Comparison of ENCODE assay signal across 10 cellular contexts in genomic region chr4:31089815-31090214, GRCh38.
DNase-seq lines count a peak whose midpoint lies in the region; ATAC-seq, FAIRE-seq and TF ChIP-seq lines count a peak whose summit lies in the region.
"Had no signal": no experiment of that assay in that cellular context is flagged by ENCODE, and none has a peak within 500 bp of the region (broad histone marks: within the 10 kb centered on the region; RNA-seq: fewer than 3 reads in every experiment).

No MANE protein-coding gene starts in this region.

- no peak for FAIRE-seq in RCC 7860 (lab: Jason Lieb, UNC)

- 63% methylated on average over 6 of the region's 6 CpGs for WGBS in SK-N-SH (ENCODE audit: low lambda C conversion rate)
- WGBS in aorta, 2 donors = 35 to 38% methylated on average over 6 of the region's 6 CpGs

- H3K9me3 ChIP-seq in SK-N-SH (no peaks in the 10 kb centered on the region), cardiac muscle cell (ENCODE audit: low read depth) (no peaks in the 10 kb centered on the region), aorta (ENCODE audit: control insufficient read depth, low read length) (no peaks in the 10 kb centered on the region)
- H3K9me3 ChIP-seq: uterus had no signal

- DNase-seq in SK-N-SH (no peak), RCC 7860 (ENCODE audit: low spot score) (peak; percentile 86), cardiac muscle cell (ENCODE audit: low read depth in 1 of 2, low spot score in 1 of 2) (peak; percentile 42 to 51), aorta (no peak)
- no peak for DNase-seq in activated naive CD8-positive, alpha-beta T cell treated with anti-CD3 and anti-CD28 coated beads, Interleukin-2, amount 50 U/mL, for 24 hours
- DNase-seq in stimulated activated CD4-positive, alpha-beta T cell treated with anti-CD3 and anti-CD28 coated beads, Interleukin-2, amount 100 ng/mL, for 24 hours = no peak
- no peak for DNase-seq in stimulated activated CD4-positive, alpha-beta T cell treated with anti-CD3 and anti-CD28 coated beads, Interleukin-15, amount 100 ng/mL, for 24 hours
- DNase-seq: activated CD4-positive, alpha-beta T cell treated with anti-CD3 and anti-CD28 coated beads for 4 hours had no signal

- peaks cover 10% of the 10 kb centered on the region for H3K9me3 Mint-ChIP-seq in activated naive CD8-positive, alpha-beta T cell treated with anti-CD3 and anti-CD28 coated beads, Interleukin-2, amount 50 U/mL, for 24 hours

- ATAC-seq in SK-N-SH treated with all-trans-retinoic acid at 6 μM for 48 hours = no peak
- ATAC-seq in aorta (ENCODE audit: low FRiP score) = no peak
- no peak for ATAC-seq in activated naive CD8-positive, alpha-beta T cell treated with anti-CD3 and anti-CD28 coated beads, Interleukin-2, amount 50 U/mL, for 24 hours

- H3F3A ChIP-seq in SK-N-SH (replicated peaks; ENCODE audit: insufficient read depth) = no peaks in the 10 kb centered on the region

- H3K4me1 Mint-ChIP-seq in activated naive CD8-positive, alpha-beta T cell treated with anti-CD3 and anti-CD28 coated beads, Interleukin-2, amount 50 U/mL, for 24 hours = no peaks in the 10 kb centered on the region

- no peaks in the 10 kb centered on the region for H3K27me3 Mint-ChIP-seq in activated naive CD8-positive, alpha-beta T cell treated with anti-CD3 and anti-CD28 coated beads, Interleukin-2, amount 50 U/mL, for 24 hours

- CTCF ChIA-PET in SK-N-SH (lab: Yijun Ruan, JAX) = interaction anchor here (2.7 kb wide), 1 partner anchor 43 kb away, joined by 5 read pairs; no protein-coding TSS in a partner anchor

- H3K9me2 ChIP-seq in SK-N-SH = no peaks in the 10 kb centered on the region

- TF ChIP-seq RAD21 in SK-N-SH (IDR thresholded peaks at IDR 0.05; ENCODE audit: low read length) = no peak

- H3K27ac ChIP-seq in SK-N-SH (ENCODE audit: low read depth in 2 of 2, low read length in 1 of 2) (no peak overlapping the region), cardiac muscle cell (peak overlapping the region; percentile 87), aorta (ENCODE audit: low read depth in 1 of 2, low read length in 2 of 2) (peak overlapping the region; percentile 82 to 92)
- H3K27ac ChIP-seq: uterus had no signal

- intact Hi-C loops in aorta (cut with DNase I) = loop anchor here (5.0 to 10.0 kb wide), 3 partner anchors 345 to 368 kb away; partner anchors contain the start of gene PCDH7 (in 2 of the 2)

- no peak overlapping the region for H3K4me3 Mint-ChIP-seq in activated naive CD8-positive, alpha-beta T cell treated with anti-CD3 and anti-CD28 coated beads, Interleukin-2, amount 50 U/mL, for 24 hours

- H3K79me2 ChIP-seq in SK-N-SH (ENCODE audit: insufficient read depth) = no peaks in the 10 kb centered on the region

- H3K27me3 ChIP-seq in SK-N-SH (ENCODE audit: insufficient read depth) (no peaks in the 10 kb centered on the region), cardiac muscle cell (no peaks in the 10 kb centered on the region), aorta (ENCODE audit: control insufficient read depth in 1 of 2, insufficient read depth in 2 of 2, low read length in 1 of 2) (no peaks in the 10 kb centered on the region)
- H3K27me3 ChIP-seq: uterus had no signal

- H3K36me3 Mint-ChIP-seq in activated naive CD8-positive, alpha-beta T cell treated with anti-CD3 and anti-CD28 coated beads, Interleukin-2, amount 50 U/mL, for 24 hours (ENCODE audit: low read depth) = no peaks in the 10 kb centered on the region

- no peak overlapping the region for H2AFZ ChIP-seq in SK-N-SH (ENCODE audit: low read depth)

- TF ChIP-seq EP300 in SK-N-SH (IDR thresholded peaks at IDR 0.05; ENCODE audit: borderline replicate concordance in 1 of 2, low read depth in 1 of 2, low read length in 1 of 2) = no peak

- H3K4me1 ChIP-seq in SK-N-SH (ENCODE audit: control insufficient read depth in 1 of 2, insufficient read depth in 2 of 2, low read depth in 1 of 2, low read length in 1 of 2) (peaks cover 0 to 2% of the 10 kb centered on the region in 2 experiments; a peak in 3 of 4 replicates), cardiac muscle cell (ENCODE audit: low read depth) (peaks cover 55% of the 10 kb centered on the region), aorta (ENCODE audit: control insufficient read depth in 1 of 2, insufficient read depth in 2 of 2, low read length in 2 of 2) (peaks cover 3 to 4% of the 10 kb centered on the region in 2 donors)
- H3K4me1 ChIP-seq: uterus had no signal

- H3K4me3 ChIP-seq in SK-N-SH (ENCODE audit: low read depth in 2 of 2, low read length in 1 of 2) = no peak overlapping the region
- no peak overlapping the region for H3K4me3 ChIP-seq in cardiac muscle cell
- no peak overlapping the region for H3K4me3 ChIP-seq in aorta (ENCODE audit: low read length in 2 of 2)
- H3K4me3 ChIP-seq: uterus had no signal

- TF ChIP-seq CTCF in SK-N-SH (IDR thresholded peaks at IDR 0.05) (no peak), cardiac muscle cell (IDR thresholded peaks at IDR 0.05; ENCODE audit: low read depth, low read length) (no peak)

- H3K9ac ChIP-seq in SK-N-SH = no peak overlapping the region

- POLR2A ChIA-PET in SK-N-SH (lab: Yijun Ruan, JAX) = no interaction called here

- H3K36me3 ChIP-seq in SK-N-SH (replicated peaks in 1 of 2; ENCODE audit: control insufficient read depth in 1 of 2, insufficient read depth in 2 of 2, low read length in 1 of 2) = no peaks in the 10 kb centered on the region
- no peaks in the 10 kb centered on the region for H3K36me3 ChIP-seq in cardiac muscle cell
- H3K36me3 ChIP-seq in aorta (ENCODE audit: control insufficient read depth in 1 of 2, insufficient read depth in 2 of 2, low read length in 1 of 2) = no peaks in the 10 kb centered on the region
- H3K36me3 ChIP-seq: uterus had no signal

- H3K4me2 ChIP-seq in SK-N-SH = no peak overlapping the region

- H3K27ac Mint-ChIP-seq in activated naive CD8-positive, alpha-beta T cell treated with anti-CD3 and anti-CD28 coated beads, Interleukin-2, amount 50 U/mL, for 24 hours = no peak overlapping the region

- H4K20me1 ChIP-seq in SK-N-SH (ENCODE audit: insufficient read depth) = no peaks in the 10 kb centered on the region

TF ChIP-seq in SK-N-SH treated with all-trans-retinoic acid at 6 μM for 48 hours, 23 proteins besides CTCF, POLR2A, EP300 and RAD21:
- TF ChIP-seq ISL1 (CRISPR knock-in tag; IDR thresholded peaks at IDR 0.05) = 0 out of 2 replicates have a peak, but pooled peaks have one; percentile 16
- TF ChIP-seq CSDC2 (CRISPR knock-in tag; IDR thresholded peaks at IDR 0.05) = no peak

TF ChIP-seq in SK-N-SH, 30 proteins besides CTCF, POLR2A, EP300 and RAD21:
- TF ChIP-seq FOXJ3 (CRISPR knock-in tag; IDR thresholded peaks at IDR 0.05) = no peak
- TF ChIP-seq MEF2A (IDR thresholded peaks at IDR 0.05; ENCODE audit: borderline replicate concordance, low read depth) = no peak
- no peak for TF ChIP-seq EZH2phosphoT487 (IDR thresholded peaks at IDR 0.05; ENCODE audit: borderline replicate concordance, low read depth)
- no peak for TF ChIP-seq USF1 (IDR thresholded peaks at IDR 0.05; ENCODE audit: borderline replicate concordance, low read depth)
TF ChIP-seq in SK-N-SH: peak in this region for 0.

Comparison
In these comparisons a context has a peak if more than half of its experiments do, and no peak if none do; other contexts are left out.
1. DNase-seq: peak in RCC 7860 (single experiment) and cardiac muscle cell (2 of 2); none in SK-N-SH (single experiment), aorta (0 of 2), activated naive CD8-positive, alpha-beta T cell treated with anti-CD3 and anti-CD28 coated beads, Interleukin-2, amount 50 U/mL, for 24 hours (single experiment), stimulated activated CD4-positive, alpha-beta T cell treated with anti-CD3 and anti-CD28 coated beads, Interleukin-2, amount 100 ng/mL, for 24 hours (0 of 2) and stimulated activated CD4-positive, alpha-beta T cell treated with anti-CD3 and anti-CD28 coated beads, Interleukin-15, amount 100 ng/mL, for 24 hours (single experiment).
2. H3K27ac ChIP-seq: peak in cardiac muscle cell (single experiment) and aorta (2 of 2); none in SK-N-SH (0 of 2).